8 cellular contexts compared by ENCODE assay signal in the genomic region with DNA sequence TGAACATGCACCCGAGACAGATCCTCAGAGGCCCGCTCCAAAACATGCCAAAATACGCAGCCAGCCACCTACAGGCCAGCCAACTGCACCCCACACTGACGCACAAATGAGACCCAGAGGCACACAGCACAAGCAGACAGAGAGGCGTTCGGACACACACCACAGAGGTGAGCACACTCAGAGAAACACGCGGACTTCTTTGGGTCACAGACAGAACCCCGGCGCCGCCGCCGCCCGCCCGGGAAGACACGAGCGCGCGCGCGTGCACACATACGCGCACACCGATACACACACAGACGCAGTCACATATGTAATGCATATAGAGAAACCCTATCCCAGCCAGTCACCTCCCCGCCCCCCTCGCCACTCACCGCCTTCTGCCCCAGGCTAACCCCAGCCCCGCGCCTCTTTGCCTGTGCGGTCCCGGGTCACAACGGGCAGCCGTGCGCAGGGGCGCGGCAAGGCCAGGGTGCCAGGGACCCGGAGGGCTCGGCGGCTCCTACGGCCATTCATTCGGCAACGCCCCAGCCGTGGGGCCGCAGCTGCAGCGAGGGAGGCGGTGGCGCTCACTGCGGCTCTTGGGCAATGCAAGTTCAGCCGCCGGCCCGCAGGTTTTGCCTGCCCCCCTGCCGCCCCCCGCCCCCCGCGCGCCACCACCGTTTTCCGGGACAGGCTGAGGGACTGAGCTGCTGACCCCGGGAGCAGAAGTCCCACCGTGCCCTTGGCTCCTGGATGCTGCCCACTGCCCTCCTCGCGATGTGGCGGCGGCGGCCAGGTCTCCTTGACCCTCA. TPM values are rescaled to one million over a fixed set of nuclear protein-coding genes. Genes with fewer than 3 reads are reported as not detected.
DNase-seq lines count a peak whose midpoint lies in the region; ATAC-seq, FAIRE-seq and TF ChIP-seq lines count a peak whose summit lies in the region.

No MANE protein-coding gene starts in this region.

- H2AK5ac ChIP-seq in H1 (ENCODE audit: low read depth, low read length) = no peak overlapping the region

- H3K18ac ChIP-seq in H1 (ENCODE audit: extremely low read depth, low read length) = no peak overlapping the region

- H3K23me2 ChIP-seq in H1 (ENCODE audit: low read depth, low read length) = peaks cover 9% of the 10 kb centered on the region; the same call in 1 of the 2 replicates

- H3K4me2 ChIP-seq in BLaER1 treated with 17β-estradiol and CSF1 and Interleukin-3, amounts not matched to agents 10 nM and 100 nM = peak overlapping the region; percentile 78 to 94 (median 86)
- H3K4me2 ChIP-seq in H1 (ENCODE audit: insufficient read depth in 1 of 2, low read depth in 2 of 2, low read length in 2 of 2) = peak overlapping the region; percentile 88 to 89

- no peak overlapping the region for H2BK20ac ChIP-seq in H1 (ENCODE audit: low read length)

- H3K4me1 Mint-ChIP-seq in activated CD4-positive, alpha-beta memory T cell treated with anti-CD3 and anti-CD28 coated beads, Interleukin-2, amount 10 ng/mL, durations not matched to agents 7 days and 5 days = peaks cover 24% of the 10 kb centered on the region

- no peaks in the 10 kb centered on the region; the same call in 1 of the 2 replicates for H3K79me1 ChIP-seq in H1 (ENCODE audit: low read depth, low read length)

- no peak overlapping the region for H2BK5ac ChIP-seq in H1 (ENCODE audit: low read depth, low read length)

- H3K4me3 ChIP-seq in BLaER1 treated with 17β-estradiol and CSF1 and Interleukin-3, amounts not matched to agents 10 nM and 100 nM = peak overlapping the region; percentile 60 to 83 (median 72)
- H3K4me3 ChIP-seq in H1 (ENCODE audit: extremely low read depth in 1 of 4, insufficient read depth in 2 of 4, low read depth in 3 of 4, low read length in 4 of 4) = peak overlapping the region; percentile 45 to 81 (median 58)
- H3K4me3 ChIP-seq in mucosa of stomach (ENCODE audit: low read length) = peak overlapping the region; percentile 31
- peak overlapping the region; percentile 82 for H3K4me3 ChIP-seq in thoracic aorta

- CTCF ChIA-PET in activated CD4-positive, alpha-beta memory T cell treated with anti-CD3 and anti-CD28 coated beads, Interleukin-2, amount 10 ng/mL, durations not matched to agents 7 days and 5 days (lab: Charles Lee) = interaction anchor here (0.9 to 5.9 kb wide), 17 partner anchors 8 to 210 kb away, joined by 3 to 45 read pairs (median 5); a partner anchor contains a TSS
- CTCF ChIA-PET in H1 (lab: Charles Lee; ENCODE audit: partially characterized antibody) = interaction anchor here (0.8 to 4.6 kb wide), 6 partner anchors 20 to 127 kb away, joined by 3 to 47 read pairs (median 4); no protein-coding TSS in a partner anchor

- H4K91ac ChIP-seq in H1 (replicated peaks; ENCODE audit: insufficient read length, low read length) = no peak overlapping the region

- H3K56ac ChIP-seq in H1 (replicated peaks; ENCODE audit: insufficient read length, low read depth, low read length) = no peak overlapping the region

- H3K27ac Mint-ChIP-seq in activated CD4-positive, alpha-beta memory T cell treated with anti-CD3 and anti-CD28 coated beads, Interleukin-2, amount 10 ng/mL, durations not matched to agents 7 days and 5 days = peak overlapping the region; percentile 100

- H4K20me1 ChIP-seq in BLaER1 treated with 17β-estradiol and CSF1 and Interleukin-3, amounts not matched to agents 10 nM and 100 nM = peaks cover 0 to 11% (median 0%) of the 10 kb centered on the region in 11 experiments; a peak in 3 of 22 replicates
- no peaks in the 10 kb centered on the region for H4K20me1 ChIP-seq in H1 (replicated peaks in 1 of 2; ENCODE audit: control insufficient read depth in 1 of 2, insufficient read depth in 2 of 2, low read length in 2 of 2)

- peaks cover 36 to 76% (median 65%) of the 10 kb centered on the region in 10 experiments for H3K4me1 ChIP-seq in BLaER1 treated with 17β-estradiol and CSF1 and Interleukin-3, amounts not matched to agents 10 nM and 100 nM
- H3K4me1 ChIP-seq in H1 (replicated peaks in 1 of 4; ENCODE audit: control insufficient read depth in 3 of 4, insufficient read depth in 4 of 4, low read length in 3 of 4) (peaks cover 8 to 23% (median 15%) of the 10 kb centered on the region in 4 experiments), mucosa of stomach (ENCODE audit: control insufficient read depth, insufficient read depth, low read length) (no peaks in the 10 kb centered on the region), thoracic aorta (ENCODE audit: control insufficient read depth in 1 of 2, low read depth in 2 of 2) (no peaks in the 10 kb centered on the region)

- POLR2A ChIA-PET in activated CD4-positive, alpha-beta memory T cell treated with anti-CD3 and anti-CD28 coated beads, Interleukin-2, amount 10 ng/mL, durations not matched to agents 7 days and 5 days (lab: Charles Lee) = interaction anchor here (1.0 to 13.5 kb wide), 20 partner anchors 9 to 178 kb away, joined by 3 to 337 read pairs (median 8); a partner anchor contains a TSS
- POLR2A ChIA-PET in H1 (lab: Charles Lee; ENCODE audit: partially characterized antibody) = interaction anchor here (0.8 to 2.9 kb wide), 8 partner anchors 9 to 118 kb away, joined by 3 to 10 read pairs (median 4); a partner anchor contains a TSS

- H4K5ac ChIP-seq in H1 (ENCODE audit: insufficient read length, low read depth, low read length) = no peak overlapping the region

- H3K36me3 Mint-ChIP-seq in activated CD4-positive, alpha-beta memory T cell treated with anti-CD3 and anti-CD28 coated beads, Interleukin-2, amount 10 ng/mL, durations not matched to agents 7 days and 5 days (ENCODE audit: low read depth) = peaks cover 28% of the 10 kb centered on the region

- no peak overlapping the region for H2BK15ac ChIP-seq in H1 (ENCODE audit: low read length)

- peaks cover 0 to 28% of the 10 kb centered on the region in 2 experiments; a peak in 2 of 4 replicates for H3K79me2 ChIP-seq in H1 (ENCODE audit: control insufficient read depth in 1 of 2, insufficient read depth in 2 of 2, low read length in 2 of 2)

- H2AFZ ChIP-seq in H1 (ENCODE audit: low read length) = 0 out of 2 replicates have a peak overlapping the region, but pooled peaks have one; percentile 53

- H3K9me3 Mint-ChIP-seq in activated CD4-positive, alpha-beta memory T cell treated with anti-CD3 and anti-CD28 coated beads, Interleukin-2, amount 10 ng/mL, durations not matched to agents 7 days and 5 days = no peaks in the 10 kb centered on the region

- no peak overlapping the region for H2BK120ac ChIP-seq in H1 (replicated peaks; ENCODE audit: low read depth, low read length)

- FAIRE-seq in H1 (lab: Jason Lieb, UNC) (no peak), GM12892 (lab: Jason Lieb, UNC) (no peak)

- 0% methylated on average over 7 of the region's 66 CpGs; no CpG with 5 or more reads in 1 of the 2 experiments for WGBS in H1 (ENCODE audit: extremely low coverage in 1 of 2, insufficient coverage in 1 of 2, insufficient read length in 1 of 2, insufficient replicate concordance in 2 of 2, low coverage in 1 of 2, low lambda C conversion rate in 2 of 2, missing lambda C conversion rate in 1 of 2), 2 experiments

- H3K27ac ChIP-seq in BLaER1 treated with 17β-estradiol and CSF1 and Interleukin-3, amounts not matched to agents 10 nM and 100 nM = peak overlapping the region; percentile 56 to 89 (median 77); a peak in 21 of 22 replicates
- H3K27ac ChIP-seq in H1 (ENCODE audit: low read depth, low read length) (no peak overlapping the region), thoracic aorta (peak overlapping the region in 1 of 2 donors; percentile 44)

- peak overlapping the region; percentile 76 to 85 (median 81) for H3K9ac ChIP-seq in BLaER1 treated with 17β-estradiol and CSF1 and Interleukin-3, amounts not matched to agents 10 nM and 100 nM
- peak overlapping the region in 3 of 4 experiments; percentile 20 to 43 (median 37); a peak in 4 of 7 replicates for H3K9ac ChIP-seq in H1 (replicated peaks in 1 of 4; ENCODE audit: extremely low read depth in 1 of 4, low read depth in 3 of 4, low read length in 3 of 4)
- peak overlapping the region; percentile 55 for H3K9ac ChIP-seq in mucosa of stomach (ENCODE audit: low read length)

- H3K9me3 ChIP-seq in BLaER1 treated with 17β-estradiol and CSF1 and Interleukin-3, amounts not matched to agents 10 nM and 100 nM (replicated peaks in 1 of 11) = peaks cover 0 to 14% (median 0%) of the 10 kb centered on the region in 11 experiments; a peak in 4 of 22 replicates
- H3K9me3 ChIP-seq in H1 (ENCODE audit: insufficient read depth in 2 of 2, low read depth in 1 of 2, low read length in 1 of 2) (no peaks in the 10 kb centered on the region), mucosa of stomach (ENCODE audit: control insufficient read depth, low read length) (no peaks in the 10 kb centered on the region), thoracic aorta (no peaks in the 10 kb centered on the region)

- no peak overlapping the region for H3K4ac ChIP-seq in H1 (replicated peaks; ENCODE audit: insufficient read length, low read depth, low read length)

- H4K8ac ChIP-seq in H1 (ENCODE audit: extremely low read depth, insufficient read depth, low read length) = no peak overlapping the region; the same call in 1 of the 2 replicates

- H3K14ac ChIP-seq in H1 (ENCODE audit: insufficient read length) = no peak overlapping the region

- no peak for TF ChIP-seq RAD21 in H1 (IDR thresholded peaks at IDR 0.05 in 1 of 2, conservative IDR thresholded peaks at IDR 0.05 in 1 of 2; ENCODE audit: low read depth in 2 of 2, low read length in 2 of 2)

- no peak overlapping the region for H2BK12ac ChIP-seq in H1 (ENCODE audit: low read depth, low read length)

- no peaks in the 10 kb centered on the region for H3K27me3 ChIP-seq in BLaER1 treated with 17β-estradiol and CSF1 and Interleukin-3, amounts not matched to agents 10 nM and 100 nM
- H3K27me3 ChIP-seq in H1 (replicated peaks in 1 of 4; ENCODE audit: control insufficient read depth in 3 of 4, extremely low read depth in 1 of 4, insufficient read depth in 3 of 4, low read length in 3 of 4) = peaks cover 0 to 10% (median 8%) of the 10 kb centered on the region in 4 experiments; a peak in 3 of 7 replicates
- no peaks in the 10 kb centered on the region for H3K27me3 ChIP-seq in mucosa of stomach (ENCODE audit: control insufficient read depth, insufficient read depth, low read length)
- no peaks in the 10 kb centered on the region for H3K27me3 ChIP-seq in thoracic aorta (replicated peaks; ENCODE audit: insufficient read depth)

- peak overlapping the region; percentile 98 for H3K4me3 Mint-ChIP-seq in activated CD4-positive, alpha-beta memory T cell treated with anti-CD3 and anti-CD28 coated beads, Interleukin-2, amount 10 ng/mL, durations not matched to agents 7 days and 5 days

- TF ChIP-seq CTCF in H1 (IDR thresholded peaks at IDR 0.05; ENCODE audit: control extremely low read depth in 1 of 3, insufficient read depth in 1 of 3, low read depth in 1 of 3, low read length in 3 of 3) = peak in 1 of 3 experiments; percentile 3; a peak in 1 of 4 replicates
- no peak for TF ChIP-seq CTCF in thoracic aorta (IDR thresholded peaks at IDR 0.05)

- TF ChIP-seq POLR2A in H1 (IDR thresholded peaks at IDR 0.05; ENCODE audit: control extremely low read depth in 1 of 2, low read depth in 2 of 2, low read length in 2 of 2) = no peak
- TF ChIP-seq POLR2A in GM12892 (IDR thresholded peaks at IDR 0.05; ENCODE audit: low read depth, low read length) = no peak

- no peaks in the 10 kb centered on the region for H3K27me3 Mint-ChIP-seq in activated CD4-positive, alpha-beta memory T cell treated with anti-CD3 and anti-CD28 coated beads, Interleukin-2, amount 10 ng/mL, durations not matched to agents 7 days and 5 days

- no peak overlapping the region for H3K23ac ChIP-seq in H1 (ENCODE audit: insufficient read length)

- DNase-seq in NCI-H2171 treated with DMSO at 0.1 percent for 48 hours (lab: John Stamatoyannopoulos, UW) (peak; percentile 56), H1 (ENCODE audit: low read depth in 1 of 2, low spot score in 2 of 2) (peak in 1 of 2 experiments; percentile 51), thoracic aorta (ENCODE audit: low spot score) (no peak), GM12892 (ENCODE audit: insufficient read length) (no peak)
- peak; percentile 68 for DNase-seq in activated CD4-positive, alpha-beta memory T cell treated with anti-CD3 and anti-CD28 coated beads, Interleukin-2, amount 10 ng/mL, durations not matched to agents 7 days and 5 days

- no peaks in the 10 kb centered on the region for H3K36me3 ChIP-seq in BLaER1 treated with 17β-estradiol and CSF1 and Interleukin-3, amounts not matched to agents 10 nM and 100 nM
- no peaks in the 10 kb centered on the region for H3K36me3 ChIP-seq in H1 (ENCODE audit: control insufficient read depth in 2 of 4, insufficient read depth in 4 of 4, low read length in 3 of 4)
- H3K36me3 ChIP-seq in mucosa of stomach (ENCODE audit: control insufficient read depth, insufficient read depth, low read length) = no peaks in the 10 kb centered on the region
- H3K36me3 ChIP-seq in thoracic aorta = no peaks in the 10 kb centered on the region

- ATAC-seq in GM19395 (IDR thresholded peaks at IDR 0.05; ENCODE audit: unreplicated experiment) = peak; percentile 37
- ATAC-seq in thoracic aorta (ENCODE audit: insufficient number of reproducible peaks, low FRiP score, low read depth) = no peak

- no peak for TF ChIP-seq EP300 in H1 (IDR thresholded peaks at IDR 0.05; ENCODE audit: borderline replicate concordance in 1 of 2, low read depth in 2 of 2, low read length in 2 of 2)

RNA-seq across cellular contexts. Expression of a gene that starts 0.5 kb away (rescaled TPM):
- 100 to 1,000 TPM; 214 to 219 TPM for total RNA-seq in activated CD4-positive, alpha-beta memory T cell treated with anti-CD3 and anti-CD28 coated beads, Interleukin-2, amount 10 ng/mL, durations not matched to agents 7 days and 5 days
- 27.9 and 31.0 TPM in 2 replicates for total RNA-seq in H1 (2021; fragmentation: NEBNext Ultra II Directional; extraction: Animal tissue kit (Norgen Biotek cat#: 25700))
- 38.6 and 42.6 TPM in 2 replicates for polyA plus RNA-seq in H1 (2011; rRNA removed)
- 33.9 TPM for polyA plus RNA-seq in H1 (2011; cell fraction: cytosol; rRNA removed)
- 38.3 TPM for polyA plus RNA-seq in H1 (2011; cell fraction: nucleus; rRNA removed)
- 26.0 to 42.9 TPM (median 35.3 TPM) in 4 replicates for polyA plus RNA-seq in H1 (2012, experiment 1 of 2)
- polyA plus RNA-seq in H1 (2012, experiment 2 of 2) = 16.3 TPM
- 45.2 TPM for polyA plus RNA-seq in H1 (2013, experiment 1 of 2)
- 44.9 TPM for polyA plus RNA-seq in H1 (2013, experiment 2 of 2)
- polyA minus RNA-seq in H1 (2011; rRNA and poly(A)+ RNA removed) = 42.3 and 64.6 TPM in 2 replicates
- polyA minus RNA-seq in H1 (2011; cell fraction: cytosol; rRNA and poly(A)+ RNA removed) = 21.2 TPM
- polyA minus RNA-seq in H1 (2011; cell fraction: nucleus; rRNA and poly(A)+ RNA removed) = 20.5 TPM
- 10 to 100 TPM in 1 of 2 donors, 1 to 10 TPM in 1; 9.3 to 25.5 TPM for total RNA-seq in thoracic aorta
- 135 TPM for polyA plus RNA-seq in GM12892 (2012; ENCODE audit: missing spikeins)

Comparison
In these comparisons a context has a peak if more than half of its experiments do, and no peak if none do; other contexts are left out.
1. H3K4me3 ChIP-seq: peak in every context shown above with its lines; median percentile 82 in thoracic aorta; 72 in BLaER1 treated with 17β-estradiol and CSF1 and Interleukin-3, amounts not matched to agents 10 nM and 100 nM; 58 in H1; 31 in mucosa of stomach.
2. DNase-seq: peak in NCI-H2171 treated with DMSO at 0.1 percent for 48 hours (single experiment) and activated CD4-positive, alpha-beta memory T cell treated with anti-CD3 and anti-CD28 coated beads, Interleukin-2, amount 10 ng/mL, durations not matched to agents 7 days and 5 days (single experiment); none in thoracic aorta (single experiment) and GM12892 (single experiment).
3. Peak in every context shown above with its lines, with median percentiles within 50 percentile points of each other: H3K9ac ChIP-seq.